In genomic region chr9:107838766-107839165, GRCh38 we compare ENCODE assay signal across 24 cellular contexts.
"Had no signal": no experiment of that assay in that cellular context is flagged by ENCODE, and none has a peak within 500 bp of the region (broad histone marks: within the 10 kb centered on the region; RNA-seq: fewer than 3 reads in every experiment).

No MANE protein-coding gene starts in this region.

- H3K79me2 ChIP-seq: parathyroid adenoma had no signal

- H3K27me3 ChIP-seq: neural progenitor cell, ovary, right lobe of liver, sigmoid colon, stomach, thyroid gland, tibial nerve, upper lobe of left lung, vagina had no signal

- H3K9me3 ChIP-seq: ovary, psoas muscle, right lobe of liver, sigmoid colon, stomach, thoracic aorta, thyroid gland, tibial nerve, upper lobe of left lung, vagina had no signal

- H3K4me1 ChIP-seq: neural progenitor cell, parathyroid adenoma, psoas muscle, sigmoid colon, stomach, tibial nerve, upper lobe of left lung, vagina had no signal

- DNase-seq: occipital lobe; ovary; posterior cingulate gyrus; psoas muscle; right cardiac atrium; right lobe of liver; sigmoid colon; small intestine; stimulated activated CD4-positive, alpha-beta T cell treated with anti-CD3 and anti-CD28 coated beads, Interleukin-15, amount 100 ng/mL, for 24 hours; stimulated activated CD4-positive, alpha-beta T cell treated with anti-CD3 and anti-CD28 coated beads, Interleukin-2, amount 100 ng/mL, for 24 hours; stimulated activated CD4-positive, alpha-beta T cell treated with anti-CD3 and anti-CD28 coated beads, Interleukin-2, amount 100 ng/mL, for 48 hours; stimulated activated CD4-positive, alpha-beta T cell treated with anti-CD3 and anti-CD28 coated beads, Interleukin-4, amount 100 ng/mL, for 24 hours; stimulated activated naive B cell treated with anti-CD40 and anti-IgM and Interleukin-4, amounts not matched to agents 10 μg/mL and 1 μg/mL and 100 μg/mL, for 72 hours; stimulated activated naive CD4-positive, alpha-beta T cell treated with Interleukin-2 at 50 U/mL for 16 hours; stomach; thyroid gland; trophoblast cell; upper lobe of left lung had no signal

- H3K36me3 ChIP-seq: neural progenitor cell, ovary, right lobe of liver, sigmoid colon, stomach, thoracic aorta, thyroid gland, tibial nerve, upper lobe of left lung, vagina had no signal

- ATAC-seq: psoas muscle; right cardiac atrium; right lobe of liver; stimulated activated effector memory CD8-positive, alpha-beta T cell treated with anti-CD3 and anti-CD28 coated beads, Interleukin-12 subunit alpha, Interleukin-12 subunit beta, amount 100 ng/mL, for 72 hours; stimulated activated naive B cell treated with anti-CD40 and anti-IgM and Interleukin-4, amounts not matched to agents 10 μg/mL and 1 μg/mL and 100 μg/mL, for 72 hours had no signal

- H3K27ac ChIP-seq: neural progenitor cell, ovary, parathyroid adenoma, psoas muscle, right lobe of liver, sigmoid colon, stomach, thoracic aorta, thyroid gland, tibial nerve, upper lobe of left lung, vagina had no signal

- H3K4me2 ChIP-seq: neural progenitor cell had no signal

- H3K4me3 ChIP-seq: neural progenitor cell, ovary, psoas muscle, right lobe of liver, sigmoid colon, stomach, thoracic aorta, thyroid gland, tibial nerve, upper lobe of left lung, vagina had no signal

- H3K9ac ChIP-seq: neural progenitor cell, parathyroid adenoma had no signal

- H2AFZ ChIP-seq: neural progenitor cell, parathyroid adenoma had no signal
